Comparison of ENCODE assay signal across 11 cellular contexts in the genomic region with DNA sequence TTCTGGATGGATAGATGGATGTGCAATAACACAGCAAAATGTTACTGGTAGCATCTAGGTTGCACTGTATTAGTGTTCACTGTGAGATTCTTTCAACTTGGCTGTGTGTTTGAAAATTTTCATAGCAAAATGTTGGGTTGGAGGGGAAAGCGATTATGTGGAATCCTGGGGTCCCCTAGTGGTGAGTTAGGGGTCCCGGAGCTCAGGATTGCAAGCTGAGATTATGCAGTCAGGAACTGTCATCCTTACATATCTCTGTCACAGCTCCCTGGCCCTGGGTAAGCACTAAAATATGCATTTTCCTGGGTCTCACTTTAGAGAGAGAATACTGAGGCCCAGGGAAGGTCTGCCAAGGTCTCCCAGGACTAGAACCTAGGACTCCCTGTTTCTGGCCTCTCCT.
DNase-seq lines count a peak whose midpoint lies in the region; ATAC-seq and TF ChIP-seq lines count a peak whose summit lies in the region.
"Had no signal": no experiment of that assay in that cellular context is flagged by ENCODE, and none has a peak within 500 bp of the region (broad histone marks: within the 10 kb centered on the region; RNA-seq: fewer than 3 reads in every experiment).

No MANE protein-coding gene starts in this region.

- TF ChIP-seq EP300 in sigmoid colon (IDR thresholded peaks at IDR 0.05) = no peak

- no peak overlapping the region for H3K4me3 Mint-ChIP-seq in endodermal cell

- intact Hi-C loops in sigmoid colon (cut with DNase I) = loop anchor here (5.0 kb wide), 1 partner anchor 56 kb away; no protein-coding TSS in a partner anchor

- no peak for TF ChIP-seq POLR2A in sigmoid colon (IDR thresholded peaks at IDR 0.05)

- H3K27ac Mint-ChIP-seq in endodermal cell = no peak overlapping the region

- TF ChIP-seq CTCF in endodermal cell (conservative IDR thresholded peaks at IDR 0.05) (peak; percentile 73), sigmoid colon (IDR thresholded peaks at IDR 0.05) (no peak), GM13977 (IDR thresholded peaks at IDR 0.05; ENCODE audit: extremely low read depth, insufficient read depth, missing control alignments) (no peak)

- DNase-seq in activated T-cell treated with anti-CD3 and anti-CD28 coated beads for 48 hours (ENCODE audit: low read depth) (peak; percentile 8), activated T-cell treated with anti-CD3 and anti-CD28 coated beads for 4 hours (no peak), NCI-H1694 (lab: John Stamatoyannopoulos, UW) (peak; percentile 36), endodermal cell (peak; percentile 63), sigmoid colon (no peak), GOT3 (lab: John Stamatoyannopoulos, UW) (no peak), GM13977 (ENCODE audit: low spot score) (no peak)
- DNase-seq: NCI-H187 treated with DMSO at 0.1 percent for 48 hours; stimulated activated CD4-positive, alpha-beta T cell treated with anti-CD3 and anti-CD28 coated beads, Interleukin-4, amount 100 ng/mL, for 24 hours; T-helper 1 cell had no signal

- no peaks in the 10 kb centered on the region for H3K36me3 Mint-ChIP-seq in endodermal cell (ENCODE audit: low read depth)

- H3K4me1 Mint-ChIP-seq in endodermal cell = peaks cover 23% of the 10 kb centered on the region

- peaks cover 36% of the 10 kb centered on the region for H3K27me3 Mint-ChIP-seq in endodermal cell (ENCODE audit: insufficient read depth)

- no peaks in the 10 kb centered on the region for H3K9me3 Mint-ChIP-seq in endodermal cell

- WGBS in endodermal cell (ENCODE audit: insufficient coverage in 1 of 2, insufficient read length in 1 of 2), 2 experiments = 82% methylated on average over 2 of the region's 2 CpGs; no CpG with 5 or more reads in 1 of the 2 experiments
- WGBS in sigmoid colon, 2 donors = 15 to 39% methylated on average over 2 of the region's 2 CpGs

- H3K4me1 ChIP-seq in endodermal cell (ENCODE audit: control insufficient read depth, insufficient read depth, low read length) = no peaks in the 10 kb centered on the region
- peaks cover 0 to 41% (median 29%) of the 10 kb centered on the region in 4 donors for H3K4me1 ChIP-seq in sigmoid colon

- H3K4me3 ChIP-seq in endodermal cell (ENCODE audit: low read length) (no peak overlapping the region), sigmoid colon (no peak overlapping the region)

- H3K9ac ChIP-seq in endodermal cell (ENCODE audit: extremely low read depth, low read length, poor library complexity, severe bottlenecking) = no peak overlapping the region

- no peak for ATAC-seq in HG03457 (IDR thresholded peaks at IDR 0.05; ENCODE audit: unreplicated experiment)

- H3K36me3 ChIP-seq in endodermal cell (ENCODE audit: control insufficient read depth, insufficient read depth, low read length) (no peaks in the 10 kb centered on the region), sigmoid colon (no peaks in the 10 kb centered on the region)

- in situ Hi-C loops in GM13977 (cut with MboI; ENCODE audit: low pct_unique_long_range_greater_than_20kb, low sequenced_read_pairs, unreplicated experiment) = no loop called here

- peaks cover 41% of the 10 kb centered on the region for H3K27me3 ChIP-seq in endodermal cell (ENCODE audit: control insufficient read depth, insufficient read depth, low read length, poor library complexity, severe bottlenecking)
- H3K27me3 ChIP-seq in sigmoid colon = no peaks in the 10 kb centered on the region

- H3K9me3 ChIP-seq in endodermal cell (ENCODE audit: control insufficient read depth, low read length) = no peaks in the 10 kb centered on the region
- H3K9me3 ChIP-seq in sigmoid colon = no peaks in the 10 kb centered on the region

- no peak overlapping the region for H3K27ac ChIP-seq in endodermal cell (ENCODE audit: low read depth, low read length)
- peak overlapping the region in 3 of 4 donors; percentile 5 to 64 (median 44) for H3K27ac ChIP-seq in sigmoid colon

Comparison
In these comparisons a context has a peak if more than half of its experiments do, and no peak if none do; other contexts are left out.
1. DNase-seq: peak in activated T-cell treated with anti-CD3 and anti-CD28 coated beads for 48 hours (single experiment), NCI-H1694 (single experiment) and endodermal cell (single experiment); none in activated T-cell treated with anti-CD3 and anti-CD28 coated beads for 4 hours (single experiment), sigmoid colon (single experiment), GOT3 (single experiment) and GM13977 (single experiment).